Comparison of ENCODE assay signal across 38 cellular contexts in the genomic region with DNA sequence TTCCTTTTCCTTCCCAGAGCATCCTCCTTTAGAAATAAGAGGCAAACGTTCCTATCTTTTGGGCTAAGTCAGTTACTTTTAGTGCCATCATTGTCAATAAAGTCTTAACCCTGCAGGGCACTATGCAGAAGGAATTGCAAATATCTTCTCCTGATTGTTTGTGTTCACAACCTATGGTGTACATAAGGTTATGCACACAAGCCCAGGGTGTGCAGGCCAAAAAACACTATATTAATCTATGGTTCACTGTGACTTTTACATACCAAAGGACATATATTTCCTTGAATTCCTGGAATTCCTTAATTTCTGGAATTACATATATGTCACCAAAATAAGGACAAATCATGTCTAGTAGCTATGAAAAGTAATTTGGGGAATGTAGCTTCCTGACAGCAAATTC.
"Had no signal": no experiment of that assay in that cellular context is flagged by ENCODE, and none has a peak within 500 bp of the region (broad histone marks: within the 10 kb centered on the region; RNA-seq: fewer than 3 reads in every experiment).

No MANE protein-coding gene starts in this region.

- H3K4me1 Mint-ChIP-seq: activated CD4-positive, alpha-beta memory T cell treated with anti-CD3 and anti-CD28 coated beads, Interleukin-2, amount 10 ng/mL, durations not matched to agents 7 days and 5 days; activated CD4-positive, alpha-beta T cell treated with anti-CD3 and anti-CD28 coated beads for 36 hours; activated CD4-positive, alpha-beta T cell treated with anti-CD3 and anti-CD28 coated beads, Interleukin-2, amount 10 ng/mL, durations not matched to agents 7 days and 5 days; activated CD8-positive, alpha-beta memory T cell treated with anti-CD3 and anti-CD28 coated beads, Interleukin-2, amount 10 ng/mL, durations not matched to agents 7 days and 5 days; activated naive CD4-positive, alpha-beta T cell treated with anti-CD3 and anti-CD28 coated beads, Interleukin-2, amount 10 ng/mL, durations not matched to agents 7 days and 5 days; activated naive CD4-positive, alpha-beta T cell treated with anti-CD3 and anti-CD28 coated beads, Interleukin-2, amount 50 U/mL, for 24 hours; activated naive CD8-positive, alpha-beta T cell treated with anti-CD3 and anti-CD28 coated beads, Interleukin-2, amount 10 ng/mL, durations not matched to agents 7 days and 5 days; activated naive CD8-positive, alpha-beta T cell treated with anti-CD3 and anti-CD28 coated beads, Interleukin-2, amount 50 U/mL, for 24 hours; central memory CD8-positive, alpha-beta T cell; WTC11 had no signal

- H3K27ac ChIP-seq: ascending aorta, cardiac muscle cell, WERI-Rb-1 had no signal

- H3K9me3 Mint-ChIP-seq: activated CD4-positive, alpha-beta T cell treated with anti-CD3 and anti-CD28 coated beads, Interleukin-2, amount 10 ng/mL, durations not matched to agents 7 days and 5 days; activated naive CD4-positive, alpha-beta T cell treated with anti-CD3 and anti-CD28 coated beads, Interleukin-2, amount 10 ng/mL, durations not matched to agents 7 days and 5 days; activated naive CD4-positive, alpha-beta T cell treated with anti-CD3 and anti-CD28 coated beads, Interleukin-2, amount 50 U/mL, for 24 hours; activated naive CD8-positive, alpha-beta T cell treated with anti-CD3 and anti-CD28 coated beads, Interleukin-2, amount 10 ng/mL, durations not matched to agents 7 days and 5 days; activated naive CD8-positive, alpha-beta T cell treated with anti-CD3 and anti-CD28 coated beads, Interleukin-2, amount 50 U/mL, for 24 hours; activated T-cell treated with anti-CD3 and anti-CD28 coated beads, Interleukin-2, amount 50 U/mL, for 24 hours; activated T-helper 2 cell treated with anti-CD3 and anti-CD28 coated beads, Interferon-gamma antibody, Interleukin-2, Interleukin-4, amounts not matched to agents 10 μg/mL and 5 μg/mL and 100 μg/mL, durations not matched to agents 14 hours and 24 hours and 36 hours; brain; T-helper 1 cell treated with Interleukin-12 subunit alpha and Interleukin-12 subunit beta and Interleukin-4 antibody, amounts not matched to agents 30 μg/mL and 1 μg/mL, for 36 hours; T-helper 2 cell treated with Interferon-gamma antibody and Interleukin-4, amounts not matched to agents 5 μg/mL and 100 μg/mL, for 36 hours; WTC11 had no signal

- H3K4me3 Mint-ChIP-seq: activated CD4-positive, alpha-beta memory T cell treated with anti-CD3 and anti-CD28 coated beads, Interleukin-2, amount 10 ng/mL, durations not matched to agents 7 days and 5 days; activated CD4-positive, alpha-beta T cell treated with anti-CD3 and anti-CD28 coated beads for 36 hours; activated CD4-positive, alpha-beta T cell treated with anti-CD3 and anti-CD28 coated beads, Interleukin-2, amount 10 ng/mL, durations not matched to agents 7 days and 5 days; activated CD8-positive, alpha-beta memory T cell treated with anti-CD3 and anti-CD28 coated beads, Interleukin-2, amount 10 ng/mL, durations not matched to agents 7 days and 5 days; activated CD8-positive, alpha-beta T cell treated with anti-CD3 and anti-CD28 coated beads, Interleukin-2, amount 10 ng/mL, durations not matched to agents 7 days and 5 days; activated naive CD4-positive, alpha-beta T cell treated with anti-CD3 and anti-CD28 coated beads, Interleukin-2, amount 10 ng/mL, durations not matched to agents 7 days and 5 days; activated naive CD4-positive, alpha-beta T cell treated with anti-CD3 and anti-CD28 coated beads, Interleukin-2, amount 50 U/mL, for 24 hours; activated naive CD8-positive, alpha-beta T cell; activated naive CD8-positive, alpha-beta T cell treated with anti-CD3 and anti-CD28 coated beads, Interleukin-2, amount 10 ng/mL, durations not matched to agents 7 days and 5 days; activated naive CD8-positive, alpha-beta T cell treated with anti-CD3 and anti-CD28 coated beads, Interleukin-2, amount 50 U/mL, for 24 hours; activated T-cell treated with anti-CD3 and anti-CD28 coated beads, Interleukin-2, amount 50 U/mL, for 24 hours; brain; central memory CD8-positive, alpha-beta T cell; T-helper 1 cell treated with Interleukin-12 subunit alpha and Interleukin-12 subunit beta and Interleukin-4 antibody, amounts not matched to agents 30 μg/mL and 1 μg/mL, for 36 hours; T-helper 2 cell treated with Interferon-gamma antibody and Interleukin-4, amounts not matched to agents 5 μg/mL and 100 μg/mL, for 36 hours; WTC11 had no signal

- H3K36me3 Mint-ChIP-seq: activated CD8-positive, alpha-beta memory T cell treated with anti-CD3 and anti-CD28 coated beads, Interleukin-2, amount 10 ng/mL, durations not matched to agents 7 days and 5 days; activated naive CD4-positive, alpha-beta T cell treated with anti-CD3 and anti-CD28 coated beads, Interleukin-2, amount 10 ng/mL, durations not matched to agents 7 days and 5 days; activated naive CD4-positive, alpha-beta T cell treated with anti-CD3 and anti-CD28 coated beads, Interleukin-2, amount 50 U/mL, for 24 hours; activated naive CD8-positive, alpha-beta T cell; activated naive CD8-positive, alpha-beta T cell treated with anti-CD3 and anti-CD28 coated beads, Interleukin-2, amount 10 ng/mL, durations not matched to agents 7 days and 5 days; brain; WTC11 had no signal

- H3K27ac Mint-ChIP-seq: activated CD4-positive, alpha-beta memory T cell treated with anti-CD3 and anti-CD28 coated beads, Interleukin-2, amount 10 ng/mL, durations not matched to agents 7 days and 5 days; activated CD4-positive, alpha-beta T cell treated with anti-CD3 and anti-CD28 coated beads for 36 hours; activated CD4-positive, alpha-beta T cell treated with anti-CD3 and anti-CD28 coated beads, Interleukin-2, amount 10 ng/mL, durations not matched to agents 7 days and 5 days; activated CD8-positive, alpha-beta memory T cell treated with anti-CD3 and anti-CD28 coated beads, Interleukin-2, amount 10 ng/mL, durations not matched to agents 7 days and 5 days; activated CD8-positive, alpha-beta T cell treated with anti-CD3 and anti-CD28 coated beads, Interleukin-2, amount 10 ng/mL, durations not matched to agents 7 days and 5 days; activated naive CD4-positive, alpha-beta T cell treated with anti-CD3 and anti-CD28 coated beads, Interleukin-2, amount 10 ng/mL, durations not matched to agents 7 days and 5 days; activated naive CD4-positive, alpha-beta T cell treated with anti-CD3 and anti-CD28 coated beads, Interleukin-2, amount 50 U/mL, for 24 hours; activated naive CD8-positive, alpha-beta T cell; activated naive CD8-positive, alpha-beta T cell treated with anti-CD3 and anti-CD28 coated beads, Interleukin-2, amount 10 ng/mL, durations not matched to agents 7 days and 5 days; activated naive CD8-positive, alpha-beta T cell treated with anti-CD3 and anti-CD28 coated beads, Interleukin-2, amount 50 U/mL, for 24 hours; activated T-cell treated with anti-CD3 and anti-CD28 coated beads, Interleukin-2, amount 50 U/mL, for 24 hours; activated T-helper 2 cell treated with anti-CD3 and anti-CD28 coated beads, Interferon-gamma antibody, Interleukin-2, Interleukin-4, amounts not matched to agents 10 μg/mL and 5 μg/mL and 100 μg/mL, durations not matched to agents 14 hours and 24 hours and 36 hours; brain; T-helper 1 cell treated with Interleukin-12 subunit alpha and Interleukin-12 subunit beta and Interleukin-4 antibody, amounts not matched to agents 30 μg/mL and 1 μg/mL, for 36 hours; T-helper 2 cell treated with Interferon-gamma antibody and Interleukin-4, amounts not matched to agents 5 μg/mL and 100 μg/mL, for 36 hours; WTC11 had no signal

- ATAC-seq: activated CD4-positive, alpha-beta T cell treated with anti-CD3 and anti-CD28 coated beads for 36 hours; activated CD4-positive, CD25-positive, alpha-beta regulatory T cell treated with anti-CD3 and anti-CD28 coated beads, Interleukin-2, amount 50 U/mL, for 24 hours; activated CD8-positive, alpha-beta memory T cell treated with anti-CD3 and anti-CD28 coated beads, Interleukin-2, amount 10 ng/mL, durations not matched to agents 7 days and 5 days; activated CD8-positive, alpha-beta T cell treated with anti-CD3 and anti-CD28 coated beads, Interleukin-2, amount 10 ng/mL, durations not matched to agents 7 days and 5 days; activated naive CD8-positive, alpha-beta T cell treated with anti-CD3 and anti-CD28 coated beads, Interleukin-2, amount 50 U/mL, for 24 hours; WTC11 had no signal

- DNase-seq: activated CD4-positive, alpha-beta memory T cell treated with anti-CD3 and anti-CD28 coated beads, Interleukin-2, amount 10 ng/mL, durations not matched to agents 7 days and 5 days; activated CD4-positive, alpha-beta T cell treated with anti-CD3 and anti-CD28 coated beads for 1 hour; activated CD4-positive, alpha-beta T cell treated with anti-CD3 and anti-CD28 coated beads for 36 hours; activated CD4-positive, alpha-beta T cell treated with anti-CD3 and anti-CD28 coated beads for 48 hours; activated CD4-positive, alpha-beta T cell treated with anti-CD3 and anti-CD28 coated beads, Interleukin-2, amount 10 ng/mL, durations not matched to agents 7 days and 5 days; activated CD4-positive, alpha-beta T cell treated with anti-CD3 and anti-CD28 coated beads, Interleukin-2, amount 50 U/mL, for 48 hours; activated CD4-positive, CD25-positive, alpha-beta regulatory T cell; activated CD8-positive, alpha-beta memory T cell treated with anti-CD3 and anti-CD28 coated beads for 24 hours; activated CD8-positive, alpha-beta memory T cell treated with anti-CD3 and anti-CD28 coated beads, Interleukin-2, amount 10 ng/mL, durations not matched to agents 7 days and 5 days; activated CD8-positive, alpha-beta memory T cell treated with anti-CD3 and anti-CD28 coated beads, Interleukin-2, amount 50 U/mL, for 48 hours; activated CD8-positive, alpha-beta T cell treated with anti-CD3 and anti-CD28 coated beads, Interleukin-2, amount 10 ng/mL, durations not matched to agents 7 days and 5 days; activated effector memory CD4-positive, alpha-beta T cell treated with Interleukin-2 at 50 U/mL for 16 hours; activated gamma-delta T cell; activated naive CD4-positive, alpha-beta T cell treated with anti-CD3 and anti-CD28 coated beads, Interleukin-2, amount 10 ng/mL, durations not matched to agents 7 days and 5 days; activated naive CD4-positive, alpha-beta T cell treated with Interleukin-2 at 50 U/mL for 16 hours; activated naive CD8-positive, alpha-beta T cell treated with anti-CD3 and anti-CD28 coated beads, Interleukin-2, amount 10 ng/mL, durations not matched to agents 7 days and 5 days; activated naive CD8-positive, alpha-beta T cell treated with anti-CD3 and anti-CD28 coated beads, Interleukin-2, amount 50 U/mL, for 24 hours; activated T-cell treated with anti-CD3 and anti-CD28 coated beads, Interleukin-2, amount 50 U/mL, for 24 hours; activated T-cell treated with anti-CD3 and anti-CD28 coated beads, Interleukin-2, amount 50 U/mL, for 48 hours; amygdala; anterior cingulate cortex; caudate nucleus; cerebellar nuclear complex; T-helper 1 cell; T-helper 2 cell; T-helper 9 cell; WERI-Rb-1 had no signal

- H3K27me3 Mint-ChIP-seq: activated CD4-positive, alpha-beta memory T cell treated with anti-CD3 and anti-CD28 coated beads, Interleukin-2, amount 10 ng/mL, durations not matched to agents 7 days and 5 days; activated CD4-positive, alpha-beta T cell treated with anti-CD3 and anti-CD28 coated beads for 36 hours; activated CD4-positive, alpha-beta T cell treated with anti-CD3 and anti-CD28 coated beads, Interleukin-2, amount 10 ng/mL, durations not matched to agents 7 days and 5 days; activated CD8-positive, alpha-beta memory T cell treated with anti-CD3 and anti-CD28 coated beads, Interleukin-2, amount 10 ng/mL, durations not matched to agents 7 days and 5 days; activated naive CD4-positive, alpha-beta T cell treated with anti-CD3 and anti-CD28 coated beads, Interleukin-2, amount 10 ng/mL, durations not matched to agents 7 days and 5 days; activated naive CD4-positive, alpha-beta T cell treated with anti-CD3 and anti-CD28 coated beads, Interleukin-2, amount 50 U/mL, for 24 hours; activated naive CD8-positive, alpha-beta T cell; activated naive CD8-positive, alpha-beta T cell treated with anti-CD3 and anti-CD28 coated beads, Interleukin-2, amount 50 U/mL, for 24 hours; activated T-cell treated with anti-CD3 and anti-CD28 coated beads, Interleukin-2, amount 50 U/mL, for 24 hours; brain; central memory CD8-positive, alpha-beta T cell had no signal
